In genomic region chr22:48709453-48709852, GRCh38 we compare ENCODE assay signal across 14 cellular contexts.
DNase-seq lines count a peak whose midpoint lies in the region; ATAC-seq, FAIRE-seq and TF ChIP-seq lines count a peak whose summit lies in the region.
"Had no signal": no experiment of that assay in that cellular context is flagged by ENCODE, and none has a peak within 500 bp of the region (broad histone marks: within the 10 kb centered on the region; RNA-seq: fewer than 3 reads in every experiment).

No MANE protein-coding gene starts in this region.

- WGBS in H1 (ENCODE audit: extremely low coverage in 1 of 2, insufficient coverage in 1 of 2, insufficient read length in 1 of 2, insufficient replicate concordance in 2 of 2, low coverage in 1 of 2, low lambda C conversion rate in 2 of 2, missing lambda C conversion rate in 1 of 2), 2 experiments, result 94% methylated on average over 13 of the region's 13 CpGs; no CpG with 5 or more reads in 1 of the 2 experiments

- no peak overlapping the region for H3K23ac ChIP-seq in H1 (ENCODE audit: insufficient read length)

- no peak overlapping the region for H3K4me3 Mint-ChIP-seq in activated CD8-positive, alpha-beta T cell treated with anti-CD3 and anti-CD28 coated beads, Interleukin-2, amount 10 ng/mL, durations not matched to agents 7 days and 5 days
- H3K4me3 Mint-ChIP-seq: CD4-positive, alpha-beta T cell had no signal

- no peak overlapping the region for H2BK12ac ChIP-seq in H1 (ENCODE audit: low read depth, low read length)

- no peak overlapping the region for H3K18ac ChIP-seq in H1 (ENCODE audit: extremely low read depth, low read length)

- CTCF ChIA-PET in H1 (lab: Charles Lee; ENCODE audit: partially characterized antibody), result interaction anchor here (1.4 to 2.7 kb wide), 2 partner anchors 10 kb away, joined by 3 to 11 read pairs; no protein-coding TSS in a partner anchor
- CTCF ChIA-PET in activated CD8-positive, alpha-beta T cell treated with anti-CD3 and anti-CD28 coated beads, Interleukin-2, amount 10 ng/mL, durations not matched to agents 7 days and 5 days (lab: Charles Lee), result no interaction called here

- TF ChIP-seq CTCF in H1 (IDR thresholded peaks at IDR 0.05; ENCODE audit: control extremely low read depth in 1 of 3, insufficient read depth in 1 of 3, low read depth in 1 of 3, low read length in 3 of 3) (no peak), osteoblast (IDR thresholded peaks at IDR 0.05; ENCODE audit: extremely low read depth, low read depth, low read length) (no peak), upper lobe of right lung (IDR thresholded peaks at IDR 0.05) (no peak)

- no peak overlapping the region for H2BK20ac ChIP-seq in H1 (ENCODE audit: low read length)

- H3K4me1 Mint-ChIP-seq in activated CD8-positive, alpha-beta T cell treated with anti-CD3 and anti-CD28 coated beads, Interleukin-2, amount 10 ng/mL, durations not matched to agents 7 days and 5 days (ENCODE audit: low read depth), result no peaks in the 10 kb centered on the region

- H3K4me1 ChIP-seq in H1 (replicated peaks in 1 of 4; ENCODE audit: control insufficient read depth in 3 of 4, insufficient read depth in 4 of 4, low read length in 3 of 4) (no peaks in the 10 kb centered on the region; a peak in 1 of 7 replicates), osteoblast (ENCODE audit: insufficient read depth, low read length) (no peaks in the 10 kb centered on the region), upper lobe of right lung (no peaks in the 10 kb centered on the region)

- H2BK15ac ChIP-seq in H1 (ENCODE audit: low read length), result no peak overlapping the region

- H3K36me3 ChIP-seq in H1 (ENCODE audit: control insufficient read depth in 2 of 4, insufficient read depth in 4 of 4, low read length in 3 of 4) (no peaks in the 10 kb centered on the region), osteoblast (ENCODE audit: insufficient read depth, low read length) (no peaks in the 10 kb centered on the region), upper lobe of right lung (no peaks in the 10 kb centered on the region)
- H3K36me3 ChIP-seq: BLaER1 treated with 17β-estradiol and CSF1 and Interleukin-3, amounts not matched to agents 10 nM and 100 nM had no signal

- H3K27ac Mint-ChIP-seq in activated CD8-positive, alpha-beta T cell treated with anti-CD3 and anti-CD28 coated beads, Interleukin-2, amount 10 ng/mL, durations not matched to agents 7 days and 5 days, result no peak overlapping the region
- H3K27ac Mint-ChIP-seq: CD4-positive, alpha-beta T cell had no signal

- no peak for TF ChIP-seq POLR2A in H1 (IDR thresholded peaks at IDR 0.05; ENCODE audit: control extremely low read depth in 1 of 2, low read depth in 2 of 2, low read length in 2 of 2)

- no peak overlapping the region for H4K5ac ChIP-seq in H1 (ENCODE audit: insufficient read length, low read depth, low read length)

- H3K4me2 ChIP-seq in H1 (ENCODE audit: insufficient read depth in 1 of 2, low read depth in 2 of 2, low read length in 2 of 2), result no peak overlapping the region
- H3K4me2 ChIP-seq in osteoblast (ENCODE audit: insufficient read depth, low read length), result no peak overlapping the region
- H3K4me2 ChIP-seq: BLaER1 treated with 17β-estradiol and CSF1 and Interleukin-3, amounts not matched to agents 10 nM and 100 nM had no signal

- ATAC-seq in left ventricle myocardium superior, result no peak
- no peak for ATAC-seq in upper lobe of right lung
- no peak for ATAC-seq in activated CD8-positive, alpha-beta T cell treated with anti-CD3 and anti-CD28 coated beads, Interleukin-2, amount 10 ng/mL, durations not matched to agents 7 days and 5 days

- H2AK5ac ChIP-seq in H1 (ENCODE audit: low read depth, low read length), result no peak overlapping the region

- no peak overlapping the region for H4K8ac ChIP-seq in H1 (ENCODE audit: extremely low read depth, insufficient read depth, low read length)

- peak overlapping the region; percentile 29 for H3K4ac ChIP-seq in H1 (replicated peaks; ENCODE audit: insufficient read length, low read depth, low read length)

- no peak overlapping the region for H3K14ac ChIP-seq in H1 (ENCODE audit: insufficient read length)

- no peaks in the 10 kb centered on the region for H3K23me2 ChIP-seq in H1 (ENCODE audit: low read depth, low read length)

- H3K4me3 ChIP-seq in H1 (ENCODE audit: extremely low read depth in 1 of 4, insufficient read depth in 2 of 4, low read depth in 3 of 4, low read length in 4 of 4) (no peak overlapping the region), osteoblast (ENCODE audit: insufficient read depth, low read length) (no peak overlapping the region), upper lobe of right lung (no peak overlapping the region)
- H3K4me3 ChIP-seq: BLaER1 treated with 17β-estradiol and CSF1 and Interleukin-3, amounts not matched to agents 10 nM and 100 nM had no signal

- peak; percentile 67 for DNase-seq in cardiac septum (ENCODE audit: low spot score)
- DNase-seq in left ventricle myocardium superior, result no peak
- DNase-seq in H1 (ENCODE audit: low read depth in 1 of 2, low spot score in 2 of 2), result no peak
- DNase-seq in osteoblast (ENCODE audit: insufficient read length, low spot score, missing footprints), result peak; percentile 62
- peak; percentile 59 for DNase-seq in upper lobe of right lung
- DNase-seq in activated CD8-positive, alpha-beta T cell treated with anti-CD3 and anti-CD28 coated beads, Interleukin-2, amount 10 ng/mL, durations not matched to agents 7 days and 5 days, result no peak
- no peak for DNase-seq in NCI-H446 (lab: John Stamatoyannopoulos, UW)
- DNase-seq in HuH-7 (ENCODE audit: low spot score), result no peak
- DNase-seq: ACHN; Calu3; CD4-positive, alpha-beta T cell; DMS 273 treated with DMSO at 0.1 percent for 48 hours had no signal

- no peak overlapping the region for H3K9ac ChIP-seq in H1 (replicated peaks in 1 of 4; ENCODE audit: extremely low read depth in 1 of 4, low read depth in 3 of 4, low read length in 3 of 4)
- H3K9ac ChIP-seq: BLaER1 treated with 17β-estradiol and CSF1 and Interleukin-3, amounts not matched to agents 10 nM and 100 nM had no signal

- no peak overlapping the region for H2BK120ac ChIP-seq in H1 (replicated peaks; ENCODE audit: low read depth, low read length)

- H3K9me3 Mint-ChIP-seq in activated CD8-positive, alpha-beta T cell treated with anti-CD3 and anti-CD28 coated beads, Interleukin-2, amount 10 ng/mL, durations not matched to agents 7 days and 5 days (ENCODE audit: insufficient read depth), result no peaks in the 10 kb centered on the region
- H3K9me3 Mint-ChIP-seq: CD4-positive, alpha-beta T cell had no signal

- POLR2A ChIA-PET in H1 (lab: Charles Lee; ENCODE audit: partially characterized antibody), result no interaction called here
- POLR2A ChIA-PET in activated CD8-positive, alpha-beta T cell treated with anti-CD3 and anti-CD28 coated beads, Interleukin-2, amount 10 ng/mL, durations not matched to agents 7 days and 5 days (lab: Charles Lee), result no interaction called here

- H3K27ac ChIP-seq in H1 (ENCODE audit: low read depth, low read length) (no peak overlapping the region), osteoblast (ENCODE audit: low read depth, low read length) (no peak overlapping the region), upper lobe of right lung (no peak overlapping the region)
- H3K27ac ChIP-seq: BLaER1 treated with 17β-estradiol and CSF1 and Interleukin-3, amounts not matched to agents 10 nM and 100 nM had no signal

- no peak overlapping the region for H4K91ac ChIP-seq in H1 (replicated peaks; ENCODE audit: insufficient read length, low read length)

- no peak for FAIRE-seq in H1 (lab: Jason Lieb, UNC)
- FAIRE-seq: H54 had no signal

- intact Hi-C loops in cardiac septum (cut with DNase I) (no loop called here), left ventricle myocardium superior (cut with micrococcal nuclease) (no loop called here), upper lobe of right lung (cut with DNase I) (no loop called here)

- H3K79me2 ChIP-seq in H1 (ENCODE audit: control insufficient read depth in 1 of 2, insufficient read depth in 2 of 2, low read length in 2 of 2), result no peaks in the 10 kb centered on the region
- H3K79me2 ChIP-seq in osteoblast (ENCODE audit: insufficient read depth, low read length), result no peaks in the 10 kb centered on the region

- H2AFZ ChIP-seq in H1 (ENCODE audit: low read length) (no peak overlapping the region), osteoblast (ENCODE audit: low read length) (no peak overlapping the region)

- no peaks in the 10 kb centered on the region for H3K9me3 ChIP-seq in H1 (ENCODE audit: insufficient read depth in 2 of 2, low read depth in 1 of 2, low read length in 1 of 2)
- no peaks in the 10 kb centered on the region for H3K9me3 ChIP-seq in osteoblast (ENCODE audit: low read depth, low read length)
- H3K9me3 ChIP-seq in upper lobe of right lung, result no peaks in the 10 kb centered on the region
- H3K9me3 ChIP-seq: BLaER1 treated with 17β-estradiol and CSF1 and Interleukin-3, amounts not matched to agents 10 nM and 100 nM had no signal

- no peak for TF ChIP-seq EP300 in H1 (IDR thresholded peaks at IDR 0.05; ENCODE audit: borderline replicate concordance in 1 of 2, low read depth in 2 of 2, low read length in 2 of 2)

- H3K27me3 ChIP-seq in H1 (replicated peaks in 1 of 4; ENCODE audit: control insufficient read depth in 3 of 4, extremely low read depth in 1 of 4, insufficient read depth in 3 of 4, low read length in 3 of 4) (no peaks in the 10 kb centered on the region), osteoblast (ENCODE audit: insufficient read depth, low read length) (no peaks in the 10 kb centered on the region), upper lobe of right lung (no peaks in the 10 kb centered on the region)
- H3K27me3 ChIP-seq: BLaER1 treated with 17β-estradiol and CSF1 and Interleukin-3, amounts not matched to agents 10 nM and 100 nM had no signal

- no peak overlapping the region for H3K56ac ChIP-seq in H1 (replicated peaks; ENCODE audit: insufficient read length, low read depth, low read length)

- H3K79me1 ChIP-seq in H1 (ENCODE audit: low read depth, low read length), result no peaks in the 10 kb centered on the region

- no peak for TF ChIP-seq RAD21 in H1 (IDR thresholded peaks at IDR 0.05 in 1 of 2, conservative IDR thresholded peaks at IDR 0.05 in 1 of 2; ENCODE audit: low read depth in 2 of 2, low read length in 2 of 2)

- no peak overlapping the region for H2BK5ac ChIP-seq in H1 (ENCODE audit: low read depth, low read length)

- no peaks in the 10 kb centered on the region for H3K36me3 Mint-ChIP-seq in activated CD8-positive, alpha-beta T cell treated with anti-CD3 and anti-CD28 coated beads, Interleukin-2, amount 10 ng/mL, durations not matched to agents 7 days and 5 days (ENCODE audit: low read depth)

- H4K20me1 ChIP-seq in H1 (replicated peaks in 1 of 2; ENCODE audit: control insufficient read depth in 1 of 2, insufficient read depth in 2 of 2, low read length in 2 of 2), result peaks cover 0 to 6% of the 10 kb centered on the region in 2 experiments
- no peaks in the 10 kb centered on the region for H4K20me1 ChIP-seq in osteoblast (ENCODE audit: insufficient read depth, low read length)

- no peaks in the 10 kb centered on the region for H3K27me3 Mint-ChIP-seq in activated CD8-positive, alpha-beta T cell treated with anti-CD3 and anti-CD28 coated beads, Interleukin-2, amount 10 ng/mL, durations not matched to agents 7 days and 5 days (ENCODE audit: low read depth)
- H3K27me3 Mint-ChIP-seq: CD4-positive, alpha-beta T cell had no signal

TF ChIP-seq in H1, 55 proteins besides CTCF, POLR2A, EP300 and RAD21 (continues in another document):
- TF ChIP-seq GABPA (IDR thresholded peaks at IDR 0.05; ENCODE audit: borderline replicate concordance, insufficient read depth, low read length), result no peak
- no peak for TF ChIP-seq ASH2L (IDR thresholded peaks at IDR 0.05; ENCODE audit: low read length)

Comparison
In these comparisons a context has a peak if more than half of its experiments do, and no peak if none do; other contexts are left out.
1. DNase-seq: peak in cardiac septum (single experiment), osteoblast (single experiment) and upper lobe of right lung (single experiment); none in left ventricle myocardium superior (single experiment), H1 (0 of 2), activated CD8-positive, alpha-beta T cell treated with anti-CD3 and anti-CD28 coated beads, Interleukin-2, amount 10 ng/mL, durations not matched to agents 7 days and 5 days (single experiment), NCI-H446 (0 of 2) and HuH-7 (single experiment).